Comparison of ENCODE assay signal across 3 cellular contexts in the genomic region with DNA sequence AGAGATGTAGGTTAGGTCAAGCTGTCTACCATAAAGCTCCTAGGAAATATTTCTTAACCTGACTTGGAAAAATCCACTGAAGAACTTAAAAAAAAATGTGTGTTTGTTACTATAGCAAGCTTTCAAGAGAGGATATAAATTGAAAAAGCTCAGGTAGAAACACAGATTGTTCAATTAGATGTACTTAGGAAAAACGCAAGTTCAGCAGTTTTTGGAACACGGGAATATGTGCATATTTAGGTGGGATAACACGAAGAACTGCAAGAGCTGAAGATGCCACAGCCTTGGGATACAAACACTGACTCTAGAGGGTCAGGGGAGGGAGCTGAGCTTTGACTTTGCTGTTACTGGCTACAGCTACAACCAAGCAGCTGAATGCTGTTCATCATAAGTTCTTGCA.
TF ChIP-seq lines count a peak whose summit lies in the region.

No MANE protein-coding gene starts in this region.

TF ChIP-seq in A549, 52 proteins besides CTCF, POLR2A, EP300 and RAD21:
- TF ChIP-seq ZNF302 (CRISPR knock-in tag; IDR thresholded peaks at IDR 0.05) = no peak
- TF ChIP-seq NPAS2 (CRISPR knock-in tag; IDR thresholded peaks at IDR 0.05; ENCODE audit: borderline replicate concordance) = no peak
- peak; percentile 95 for TF ChIP-seq MAFK (IDR thresholded peaks at IDR 0.05; ENCODE audit: partially characterized antibody)

TF ChIP-seq in IMR-90, 13 proteins besides CTCF, POLR2A, EP300 and RAD21:
- peak; percentile 96 for TF ChIP-seq MAFK (IDR thresholded peaks at IDR 0.05; ENCODE audit: low read depth, low read length)
- no peak for TF ChIP-seq FOS (IDR thresholded peaks at IDR 0.05; ENCODE audit: low read depth, low read length)
- no peak for TF ChIP-seq RCOR1 (IDR thresholded peaks at IDR 0.05; ENCODE audit: insufficient replicate concordance, low read length)
- TF ChIP-seq RFX5 (IDR thresholded peaks at IDR 0.05; ENCODE audit: low read depth, low read length) = no peak
- TF ChIP-seq, protein P1, sequence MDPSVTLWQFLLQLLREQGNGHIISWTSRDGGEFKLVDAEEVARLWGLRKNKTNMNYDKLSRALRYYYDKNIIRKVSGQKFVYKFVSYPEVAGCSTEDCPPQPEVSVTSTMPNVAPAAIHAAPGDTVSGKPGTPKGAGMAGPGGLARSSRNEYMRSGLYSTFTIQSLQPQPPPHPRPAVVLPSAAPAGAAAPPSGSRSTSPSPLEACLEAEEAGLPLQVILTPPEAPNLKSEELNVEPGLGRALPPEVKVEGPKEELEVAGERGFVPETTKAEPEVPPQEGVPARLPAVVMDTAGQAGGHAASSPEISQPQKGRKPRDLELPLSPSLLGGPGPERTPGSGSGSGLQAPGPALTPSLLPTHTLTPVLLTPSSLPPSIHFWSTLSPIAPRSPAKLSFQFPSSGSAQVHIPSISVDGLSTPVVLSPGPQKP (IDR thresholded peaks at IDR 0.05; ENCODE audit: borderline replicate concordance, low read depth, low read length) = no peak
- TF ChIP-seq SMC3 (IDR thresholded peaks at IDR 0.05; ENCODE audit: low read depth, low read length) = no peak
- no peak for TF ChIP-seq MAZ (IDR thresholded peaks at IDR 0.05; ENCODE audit: borderline replicate concordance, low read depth, low read length)
TF ChIP-seq in IMR-90: peak in this region for 1.

TF ChIP-seq in H1, 55 proteins besides CTCF, POLR2A, EP300 and RAD21:
- TF ChIP-seq CTBP2 (IDR thresholded peaks at IDR 0.05; ENCODE audit: borderline replicate concordance, insufficient read depth, insufficient read length, low read length) (no peak), SP1 (IDR thresholded peaks at IDR 0.05; ENCODE audit: low read depth, low read length) (no peak), MAFK (IDR thresholded peaks at IDR 0.05; ENCODE audit: low read depth, low read length) (peak; percentile 89), SP4 (IDR thresholded peaks at IDR 0.05; ENCODE audit: low read length) (no peak), CHD2 (IDR thresholded peaks at IDR 0.05; ENCODE audit: low read length) (no peak), JUN (IDR thresholded peaks at IDR 0.05; ENCODE audit: low read depth, low read length) (no peak)
- TF ChIP-seq, protein P2, sequence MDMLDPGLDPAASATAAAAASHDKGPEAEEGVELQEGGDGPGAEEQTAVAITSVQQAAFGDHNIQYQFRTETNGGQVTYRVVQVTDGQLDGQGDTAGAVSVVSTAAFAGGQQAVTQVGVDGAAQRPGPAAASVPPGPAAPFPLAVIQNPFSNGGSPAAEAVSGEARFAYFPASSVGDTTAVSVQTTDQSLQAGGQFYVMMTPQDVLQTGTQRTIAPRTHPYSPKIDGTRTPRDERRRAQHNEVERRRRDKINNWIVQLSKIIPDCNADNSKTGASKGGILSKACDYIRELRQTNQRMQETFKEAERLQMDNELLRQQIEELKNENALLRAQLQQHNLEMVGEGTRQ (IDR thresholded peaks at IDR 0.05; ENCODE audit: low read length) = no peak
